22 cellular contexts compared by ENCODE assay signal in the genomic region with DNA sequence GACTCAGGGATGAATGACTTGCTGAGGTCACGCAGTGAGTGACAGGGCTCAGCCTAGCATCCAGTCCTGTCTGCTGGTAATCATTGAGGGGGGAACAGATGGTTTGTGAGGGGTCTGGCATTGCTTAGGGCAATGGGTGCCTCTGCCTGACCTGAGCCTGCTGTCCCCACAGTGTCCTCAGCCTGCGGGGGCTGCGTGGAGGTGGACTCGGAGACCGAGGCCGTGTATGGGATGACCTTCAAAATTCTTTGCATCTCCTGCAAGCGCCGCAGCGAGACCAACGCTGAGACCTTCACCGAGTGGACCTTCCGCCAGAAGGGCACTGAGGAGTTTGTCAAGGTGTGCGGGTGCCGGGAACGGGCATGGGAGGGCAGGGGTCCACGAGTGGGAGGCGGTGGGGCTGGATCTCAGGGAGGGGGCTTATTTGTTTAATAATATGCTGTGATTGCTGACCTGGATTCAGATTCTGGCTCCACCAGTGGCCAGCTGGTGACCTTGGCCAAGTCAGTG. TPM values are rescaled to one million over a fixed set of nuclear protein-coding genes. Genes with fewer than 3 reads are reported as not detected.
"Had no signal": no experiment of that assay in that cellular context is flagged by ENCODE, and none has a peak within 500 bp of the region (broad histone marks: within the 10 kb centered on the region; RNA-seq: fewer than 3 reads in every experiment).

No MANE protein-coding gene starts in this region.

- H3K9me3 Mint-ChIP-seq: activated CD4-positive, alpha-beta memory T cell treated with anti-CD3 and anti-CD28 coated beads, Interleukin-2, amount 10 ng/mL, durations not matched to agents 7 days and 5 days; activated CD4-positive, alpha-beta T cell treated with anti-CD3 and anti-CD28 coated beads, Interleukin-2, amount 10 ng/mL, durations not matched to agents 24 days and 14 days; activated naive CD4-positive, alpha-beta T cell treated with anti-CD3 and anti-CD28 coated beads, Interleukin-2, amount 10 ng/mL, durations not matched to agents 7 days and 5 days; endodermal cell; T-helper 1 cell treated with Interleukin-12 subunit alpha and Interleukin-12 subunit beta and Interleukin-4 antibody, amounts not matched to agents 30 μg/mL and 1 μg/mL, for 36 hours; type B pancreatic cell had no signal

- H3K27ac ChIP-seq: brain microvascular endothelial cell, lower lobe of right lung, sigmoid colon, thoracic aorta had no signal

- H3K36me3 Mint-ChIP-seq: type B pancreatic cell had no signal

- DNase-seq: activated CD4-positive, alpha-beta memory T cell treated with anti-CD3 and anti-CD28 coated beads, Interleukin-2, amount 10 ng/mL, durations not matched to agents 7 days and 5 days; activated CD4-positive, alpha-beta T cell treated with anti-CD3 and anti-CD28 coated beads, Interleukin-2, amount 10 ng/mL, durations not matched to agents 24 days and 14 days; activated CD8-positive, alpha-beta memory T cell treated with anti-CD3 and anti-CD28 coated beads, Interleukin-2, amount 10 ng/mL, durations not matched to agents 7 days and 5 days; activated effector memory CD4-positive, alpha-beta T cell treated with anti-CD3 and anti-CD28 coated beads, Interleukin-2, amount 50 U/mL, for 16 hours; activated naive CD4-positive, alpha-beta T cell treated with anti-CD3 and anti-CD28 coated beads, Interleukin-2, amount 10 ng/mL, durations not matched to agents 7 days and 5 days; activated T-cell treated with anti-CD3 and anti-CD28 coated beads for 4 hours; aorta; brain microvascular endothelial cell; dermis blood vessel endothelial cell; endodermal cell; kidney; lower lobe of right lung; naive B cell; sigmoid colon; stimulated activated CD4-positive, alpha-beta T cell treated with anti-CD3 and anti-CD28 coated beads, Interleukin-2, amount 100 ng/mL, for 48 hours; stimulated activated naive CD4-positive, alpha-beta T cell had no signal

- H3K27ac Mint-ChIP-seq: activated CD4-positive, alpha-beta memory T cell treated with anti-CD3 and anti-CD28 coated beads, Interleukin-2, amount 10 ng/mL, durations not matched to agents 7 days and 5 days; activated CD4-positive, alpha-beta T cell treated with anti-CD3 and anti-CD28 coated beads, Interleukin-2, amount 10 ng/mL, durations not matched to agents 24 days and 14 days; activated CD8-positive, alpha-beta memory T cell treated with anti-CD3 and anti-CD28 coated beads, Interleukin-2, amount 10 ng/mL, durations not matched to agents 7 days and 5 days; activated naive CD4-positive, alpha-beta T cell treated with anti-CD3 and anti-CD28 coated beads, Interleukin-2, amount 10 ng/mL, durations not matched to agents 7 days and 5 days; endodermal cell; naive B cell; T-helper 1 cell treated with Interleukin-12 subunit alpha and Interleukin-12 subunit beta and Interleukin-4 antibody, amounts not matched to agents 30 μg/mL and 1 μg/mL, for 36 hours; type B pancreatic cell had no signal

- H3K9me3 ChIP-seq: lower lobe of right lung, sigmoid colon, thoracic aorta, vagina had no signal

- ATAC-seq: activated CD8-positive, alpha-beta memory T cell treated with anti-CD3 and anti-CD28 coated beads, Interleukin-2, amount 10 ng/mL, durations not matched to agents 7 days and 5 days; left lobe of liver; lower lobe of right lung had no signal

- H3K27me3 ChIP-seq: brain microvascular endothelial cell, sigmoid colon, vagina had no signal

- H3K4me3 Mint-ChIP-seq: activated CD4-positive, alpha-beta memory T cell treated with anti-CD3 and anti-CD28 coated beads, Interleukin-2, amount 10 ng/mL, durations not matched to agents 7 days and 5 days; activated CD8-positive, alpha-beta memory T cell treated with anti-CD3 and anti-CD28 coated beads, Interleukin-2, amount 10 ng/mL, durations not matched to agents 7 days and 5 days; T-helper 1 cell treated with Interleukin-12 subunit alpha and Interleukin-12 subunit beta and Interleukin-4 antibody, amounts not matched to agents 30 μg/mL and 1 μg/mL, for 36 hours had no signal

- H3K36me3 ChIP-seq: thoracic aorta, vagina had no signal

RNA-seq across cellular contexts. Expression of gene HPN, which starts 9.1 kb away (rescaled TPM):
- total RNA-seq: activated CD4-positive, alpha-beta memory T cell treated with anti-CD3 and anti-CD28 coated beads, Interleukin-2, amount 10 ng/mL, durations not matched to agents 7 days and 5 days; activated CD8-positive, alpha-beta memory T cell treated with anti-CD3 and anti-CD28 coated beads, Interleukin-2, amount 10 ng/mL, durations not matched to agents 7 days and 5 days; fibroblast of villous mesenchyme; vagina had no signal
- polyA plus RNA-seq: aorta had no signal
